ENCODE assay signal across 8 cellular contexts in genomic region chr2:147843421-147843863, GRCh38. TPM values are rescaled to one million over a fixed set of nuclear protein-coding genes. Genes with fewer than 3 reads are reported as not detected.
DNase-seq lines count a peak whose midpoint lies in the region; ATAC-seq, FAIRE-seq and TF ChIP-seq lines count a peak whose summit lies in the region.

No MANE protein-coding gene starts in this region.

- peaks cover 9% of the 10 kb centered on the region for H3K27me3 Mint-ChIP-seq in osteocyte (ENCODE audit: unreplicated experiment)

- H3K27ac ChIP-seq in H1 (ENCODE audit: low read depth, low read length) = peak overlapping the region; percentile 94

- no peaks in the 10 kb centered on the region for H3K27me3 ChIP-seq in H1 (replicated peaks in 1 of 4; ENCODE audit: control insufficient read depth in 3 of 4, extremely low read depth in 1 of 4, insufficient read depth in 3 of 4, low read length in 3 of 4)

- 5% methylated on average over 18 of the region's 18 CpGs; no CpG with 5 or more reads in 1 of the 2 experiments for WGBS in H1 (ENCODE audit: extremely low coverage in 1 of 2, insufficient coverage in 1 of 2, insufficient read length in 1 of 2, insufficient replicate concordance in 2 of 2, low coverage in 1 of 2, low lambda C conversion rate in 2 of 2, missing lambda C conversion rate in 1 of 2), 2 experiments

- H2BK12ac ChIP-seq in H1 (ENCODE audit: low read depth, low read length) = no peak overlapping the region

- peak overlapping the region; percentile 85 to 96 (median 90) for H3K9ac ChIP-seq in H1 (replicated peaks in 1 of 4; ENCODE audit: extremely low read depth in 1 of 4, low read depth in 3 of 4, low read length in 3 of 4)

- TF ChIP-seq EP300 in H1 (IDR thresholded peaks at IDR 0.05; ENCODE audit: borderline replicate concordance in 1 of 2, low read depth in 2 of 2, low read length in 2 of 2) = no peak

- no peak overlapping the region for H3K4ac ChIP-seq in H1 (replicated peaks; ENCODE audit: insufficient read length, low read depth, low read length)

- no peak overlapping the region for H2BK20ac ChIP-seq in H1 (ENCODE audit: low read length)

- H2AFZ ChIP-seq in H1 (ENCODE audit: low read length) = peak overlapping the region; percentile 68

- no peaks in the 10 kb centered on the region for H3K79me1 ChIP-seq in H1 (ENCODE audit: low read depth, low read length)

- H3K23ac ChIP-seq in H1 (ENCODE audit: insufficient read length) = no peak overlapping the region

- H3K79me2 ChIP-seq in H1 (ENCODE audit: control insufficient read depth in 1 of 2, insufficient read depth in 2 of 2, low read length in 2 of 2) = peaks cover 6 to 38% of the 10 kb centered on the region in 2 experiments; a peak in 3 of 4 replicates

- TF ChIP-seq CTCF in H1 (IDR thresholded peaks at IDR 0.05; ENCODE audit: control extremely low read depth in 1 of 3, insufficient read depth in 1 of 3, low read depth in 1 of 3, low read length in 3 of 3) (no peak), osteocyte (IDR thresholded peaks at IDR 0.05) (no peak)

- H2BK120ac ChIP-seq in H1 (replicated peaks; ENCODE audit: low read depth, low read length) = no peak overlapping the region

- H3K36me3 Mint-ChIP-seq in osteocyte (ENCODE audit: unreplicated experiment) = no peaks in the 10 kb centered on the region

- DNase-seq in COR-L47 (lab: John Stamatoyannopoulos, UW) (peak; percentile 27), NCI-H2171 treated with DMSO at 0.1 percent for 48 hours (lab: John Stamatoyannopoulos, UW) (peak; percentile 64), H1 (ENCODE audit: low read depth in 1 of 2, low spot score in 2 of 2) (no peak), osteocyte (ENCODE audit: extremely low spot score, unreplicated experiment) (no peak), GOT3 (lab: John Stamatoyannopoulos, UW) (no peak), AG08395 (ENCODE audit: low spot score) (no peak)

- no peak for TF ChIP-seq POLR2A in H1 (IDR thresholded peaks at IDR 0.05; ENCODE audit: control extremely low read depth in 1 of 2, low read depth in 2 of 2, low read length in 2 of 2)

- peak overlapping the region; percentile 98 for H4K8ac ChIP-seq in H1 (ENCODE audit: extremely low read depth, insufficient read depth, low read length)

- POLR2A ChIA-PET in H1 (lab: Charles Lee; ENCODE audit: partially characterized antibody) = interaction anchor here (0.6 to 2.5 kb wide), 7 partner anchors 12 to 179 kb away, joined by 3 to 13 read pairs (median 4); no protein-coding TSS in a partner anchor

- peaks cover 0 to 9% of the 10 kb centered on the region in 2 experiments for H4K20me1 ChIP-seq in H1 (replicated peaks in 1 of 2; ENCODE audit: control insufficient read depth in 1 of 2, insufficient read depth in 2 of 2, low read length in 2 of 2)

- no peaks in the 10 kb centered on the region; the same call in 1 of the 2 replicates for H3K23me2 ChIP-seq in H1 (ENCODE audit: low read depth, low read length)

- H3K9me3 Mint-ChIP-seq in osteocyte (ENCODE audit: unreplicated experiment) = no peaks in the 10 kb centered on the region

- H3K4me2 ChIP-seq in H1 (ENCODE audit: insufficient read depth in 1 of 2, low read depth in 2 of 2, low read length in 2 of 2) = peak overlapping the region; percentile 82 to 90

- H3K4me3 Mint-ChIP-seq in osteocyte (ENCODE audit: unreplicated experiment) = peak overlapping the region; percentile 96

- FAIRE-seq in H1 (lab: Jason Lieb, UNC) = peak; percentile 7

- H3K36me3 ChIP-seq in H1 (ENCODE audit: control insufficient read depth in 2 of 4, insufficient read depth in 4 of 4, low read length in 3 of 4) = no peaks in the 10 kb centered on the region

- peak overlapping the region; percentile 0; the same call in 1 of the 2 replicates for H3K18ac ChIP-seq in H1 (ENCODE audit: extremely low read depth, low read length)

- H2AK5ac ChIP-seq in H1 (ENCODE audit: low read depth, low read length) = no peak overlapping the region

- H3K56ac ChIP-seq in H1 (replicated peaks; ENCODE audit: insufficient read length, low read depth, low read length) = peak overlapping the region; percentile 51

- no peak overlapping the region for H2BK15ac ChIP-seq in H1 (ENCODE audit: low read length)

- CTCF ChIA-PET in H1 (lab: Charles Lee; ENCODE audit: partially characterized antibody) = interaction anchor here (1.0 to 1.6 kb wide), 6 partner anchors 11 to 798 kb away, joined by 3 to 4 read pairs (median 4); no protein-coding TSS in a partner anchor

- ATAC-seq in HG03095 (IDR thresholded peaks at IDR 0.05; ENCODE audit: unreplicated experiment) (no peak), GM18868 (IDR thresholded peaks at IDR 0.05; ENCODE audit: unreplicated experiment) (no peak)

- no peak for TF ChIP-seq RAD21 in H1 (IDR thresholded peaks at IDR 0.05 in 1 of 2, conservative IDR thresholded peaks at IDR 0.05 in 1 of 2; ENCODE audit: low read depth in 2 of 2, low read length in 2 of 2)

- peak overlapping the region; percentile 98 for H3K27ac Mint-ChIP-seq in osteocyte (ENCODE audit: unreplicated experiment)

- peaks cover 2 to 10% (median 3%) of the 10 kb centered on the region in 4 experiments; a peak in 4 of 7 replicates for H3K4me1 ChIP-seq in H1 (replicated peaks in 1 of 4; ENCODE audit: control insufficient read depth in 3 of 4, insufficient read depth in 4 of 4, low read length in 3 of 4)

- no peak overlapping the region for H3K14ac ChIP-seq in H1 (ENCODE audit: insufficient read length)

- H2BK5ac ChIP-seq in H1 (ENCODE audit: low read depth, low read length) = peak overlapping the region; percentile 64

- H3K4me3 ChIP-seq in H1 (ENCODE audit: extremely low read depth in 1 of 4, insufficient read depth in 2 of 4, low read depth in 3 of 4, low read length in 4 of 4) = peak overlapping the region; percentile 71 to 89 (median 82)

- H4K5ac ChIP-seq in H1 (ENCODE audit: insufficient read length, low read depth, low read length) = peak overlapping the region; percentile 16

- H3K9me3 ChIP-seq in H1 (ENCODE audit: insufficient read depth in 2 of 2, low read depth in 1 of 2, low read length in 1 of 2) = no peaks in the 10 kb centered on the region

- peaks cover 37% of the 10 kb centered on the region for H3K4me1 Mint-ChIP-seq in osteocyte (ENCODE audit: unreplicated experiment)

- peak overlapping the region; percentile 38 for H4K91ac ChIP-seq in H1 (replicated peaks; ENCODE audit: insufficient read length, low read length)

TF ChIP-seq in H1, 55 proteins besides CTCF, POLR2A, EP300 and RAD21:
- TF ChIP-seq KDM4A (IDR thresholded peaks at IDR 0.05; ENCODE audit: low read depth, low read length, severe bottlenecking) (no peak), HDAC6 (IDR thresholded peaks at IDR 0.05; ENCODE audit: low read depth, low read length) (no peak), NANOG (IDR thresholded peaks at IDR 0.05; ENCODE audit: insufficient read depth, low read depth, low read length, poor library complexity, severe bottlenecking) (no peak), RNF2 (IDR thresholded peaks at IDR 0.05; ENCODE audit: borderline replicate concordance, low read depth, low read length, missing control alignments, poor library complexity, severe bottlenecking) (no peak), SP1 (IDR thresholded peaks at IDR 0.05; ENCODE audit: low read depth, low read length) (no peak), ASH2L (IDR thresholded peaks at IDR 0.05; ENCODE audit: low read length) (peak; percentile 64), CTBP2 (IDR thresholded peaks at IDR 0.05; ENCODE audit: borderline replicate concordance, insufficient read depth, insufficient read length, low read length) (no peak), KDM5A (IDR thresholded peaks at IDR 0.05; ENCODE audit: low read length) (no peak), BACH1 (IDR thresholded peaks at IDR 0.05; ENCODE audit: low read length) (0 out of 2 replicates have a peak, but pooled peaks have one; percentile 4), SIRT6 (IDR thresholded peaks at IDR 0.05; ENCODE audit: low read length) (no peak), CREB1 (IDR thresholded peaks at IDR 0.05) (no peak), CEBPB (IDR thresholded peaks at IDR 0.05; ENCODE audit: low read depth, low read length) (no peak), BRCA1 (IDR thresholded peaks at IDR 0.05; ENCODE audit: low read depth, low read length) (no peak), E2F6 (IDR thresholded peaks at IDR 0.05) (peak; percentile 54; the same call in 1 of the 2 replicates), GTF2F1 (IDR thresholded peaks at IDR 0.05; ENCODE audit: borderline replicate concordance, low read depth, low read length) (no peak), POLR2AphosphoS5 (IDR thresholded peaks at IDR 0.05; ENCODE audit: low read depth, low read length) (0 out of 2 replicates have a peak, but pooled peaks have one; percentile 2), CBX8 (IDR thresholded peaks at IDR 0.05; ENCODE audit: borderline replicate concordance, low read depth, low read length) (no peak), PHF8 (conservative IDR thresholded peaks at IDR 0.05; ENCODE audit: low read depth, low read length) (no peak), TAF7 (optimal IDR thresholded peaks at IDR 0.05; ENCODE audit: borderline replicate concordance, low read depth, low read length) (no peak)
- TF ChIP-seq, protein P1, sequence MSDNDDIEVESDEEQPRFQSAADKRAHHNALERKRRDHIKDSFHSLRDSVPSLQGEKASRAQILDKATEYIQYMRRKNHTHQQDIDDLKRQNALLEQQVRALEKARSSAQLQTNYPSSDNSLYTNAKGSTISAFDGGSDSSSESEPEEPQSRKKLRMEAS (IDR thresholded peaks at IDR 0.05) = peak; percentile 41; the same call in 1 of the 2 replicates

RNA-seq across cellular contexts. Expression of gene ACVR2A, which starts 1.4 kb away (rescaled TPM):
- total RNA-seq in H1 (2021; fragmentation: NEBNext Ultra II Directional; extraction: Animal tissue kit (Norgen Biotek cat#: 25700)) = 15.0 and 18.1 TPM in 2 replicates
- polyA plus RNA-seq in H1 (2011; rRNA removed) = 1.8 and 3.4 TPM in 2 replicates
- 4.4 TPM for polyA plus RNA-seq in H1 (2011; cell fraction: cytosol; rRNA removed)
- polyA plus RNA-seq in H1 (2011; cell fraction: nucleus; rRNA removed) = 2.4 TPM
- polyA plus RNA-seq in H1 (2012, experiment 1 of 2) = 7.3 to 11.0 TPM (median 8.2 TPM) in 4 replicates
- polyA plus RNA-seq in H1 (2012, experiment 2 of 2) = 0.64 TPM
- 9.8 TPM for polyA plus RNA-seq in H1 (2013, experiment 1 of 2)
- 9.7 TPM for polyA plus RNA-seq in H1 (2013, experiment 2 of 2)
- polyA minus RNA-seq in H1 (2011; rRNA and poly(A)+ RNA removed) = 15.6 and 18.1 TPM in 2 replicates
- 11.1 TPM for polyA minus RNA-seq in H1 (2011; cell fraction: cytosol; rRNA and poly(A)+ RNA removed)
- polyA minus RNA-seq in H1 (2011; cell fraction: nucleus; rRNA and poly(A)+ RNA removed) = 16.6 TPM
- 12.5 and 12.9 TPM in 2 replicates for total RNA-seq in osteocyte

Comparison
In these comparisons a context has a peak if more than half of its experiments do, and no peak if none do; other contexts are left out.
1. DNase-seq: peak in COR-L47 (single experiment) and NCI-H2171 treated with DMSO at 0.1 percent for 48 hours (single experiment); none in H1 (0 of 2), osteocyte (single experiment), GOT3 (single experiment) and AG08395 (single experiment).